Comparison of ENCODE assay signal across 8 cellular contexts in the genomic region with DNA sequence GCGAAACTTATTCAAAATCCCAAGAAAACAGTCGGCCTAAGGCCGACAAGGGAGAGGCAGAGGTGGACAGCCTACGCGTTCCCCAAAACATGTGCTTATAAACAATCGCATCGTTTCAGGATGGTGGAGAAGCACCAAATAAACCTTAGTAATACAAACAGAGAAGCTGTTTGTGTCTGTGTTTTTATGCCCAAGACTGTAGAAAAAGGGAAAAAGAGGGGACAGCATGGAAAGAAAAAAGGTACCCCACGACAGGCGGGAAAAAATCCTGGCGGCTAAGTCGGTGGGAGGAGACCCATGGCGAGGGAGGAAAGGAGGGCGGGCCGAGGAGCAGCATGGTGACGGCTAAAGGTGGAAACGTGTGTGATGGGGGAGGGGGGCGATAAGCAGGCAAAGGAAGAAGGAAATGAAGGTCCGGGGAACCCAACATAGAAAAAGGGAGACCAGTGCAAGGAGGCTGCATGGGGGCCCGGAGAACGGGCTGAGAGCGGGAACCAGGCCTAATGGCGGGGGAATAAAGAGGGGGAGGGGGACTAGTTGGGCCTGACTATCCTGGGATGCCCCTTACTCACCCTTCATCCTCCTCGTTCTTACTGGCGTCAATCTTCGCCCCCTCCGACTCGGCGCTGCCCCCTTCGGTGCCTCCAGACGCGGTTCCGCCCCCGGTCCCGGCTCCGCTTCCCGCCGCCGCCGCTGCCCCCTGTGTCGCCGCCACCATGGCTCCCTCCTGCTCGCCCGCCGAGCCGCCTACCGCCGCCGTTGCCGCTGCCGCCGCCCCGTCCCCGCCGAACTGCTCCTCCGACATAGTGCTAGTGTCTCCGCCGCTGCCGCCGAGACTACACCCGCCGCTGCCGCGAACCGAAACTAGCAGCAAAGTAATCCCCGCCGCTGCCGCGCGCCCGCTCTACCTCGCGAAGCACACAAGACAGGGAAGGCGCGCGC. TPM values are rescaled to one million over a fixed set of nuclear protein-coding genes. Genes with fewer than 3 reads are reported as not detected.
DNase-seq lines count a peak whose midpoint lies in the region; ATAC-seq and TF ChIP-seq lines count a peak whose summit lies in the region.

No MANE protein-coding gene starts in this region.

- TF ChIP-seq RAD21 in Ishikawa (IDR thresholded peaks at IDR 0.05; ENCODE audit: low read depth), result no peak

- ATAC-seq in GM21717 (IDR thresholded peaks at IDR 0.05; ENCODE audit: unreplicated experiment), result peak; percentile 27
- ATAC-seq in stimulated activated naive CD8-positive, alpha-beta T cell treated with anti-CD3 and anti-CD28 coated beads, Interleukin-15, amount 100 ng/mL, for 72 hours, result peak; percentile 37

- intact Hi-C loops in activated T-helper 2 cell treated with anti-CD3 and anti-CD28 coated beads, Interferon-gamma antibody, Interleukin-2, Interleukin-4, amounts not matched to agents 10 μg/mL and 5 μg/mL and 100 μg/mL, durations not matched to agents 14 hours and 24 hours and 36 hours (cut with micrococcal nuclease), result loop anchor here (5.0 kb wide), 1 partner anchor 1084 kb away; the partner anchor contains the start of genes HELQ and MRPS18C

- no peak for TF ChIP-seq EP300 in Ishikawa (IDR thresholded peaks at IDR 0.05; ENCODE audit: borderline replicate concordance)

- no peaks in the 10 kb centered on the region for H3K9me3 Mint-ChIP-seq in activated T-helper 2 cell treated with anti-CD3 and anti-CD28 coated beads, Interferon-gamma antibody, Interleukin-2, Interleukin-4, amounts not matched to agents 10 μg/mL and 5 μg/mL and 100 μg/mL, durations not matched to agents 14 hours and 24 hours and 36 hours
- H3K9me3 Mint-ChIP-seq in neural crest cell, result no peaks in the 10 kb centered on the region
- no peaks in the 10 kb centered on the region for H3K9me3 Mint-ChIP-seq in stimulated activated naive CD8-positive, alpha-beta T cell treated with anti-CD3 and anti-CD28 coated beads, Interleukin-15, amount 100 ng/mL, for 72 hours

- peaks cover 32% of the 10 kb centered on the region for H3K4me1 Mint-ChIP-seq in activated T-helper 2 cell treated with anti-CD3 and anti-CD28 coated beads, Interferon-gamma antibody, Interleukin-2, Interleukin-4, amounts not matched to agents 10 μg/mL and 5 μg/mL and 100 μg/mL, durations not matched to agents 14 hours and 24 hours and 36 hours (ENCODE audit: low read depth)
- peaks cover 54% of the 10 kb centered on the region for H3K4me1 Mint-ChIP-seq in neural crest cell
- H3K4me1 Mint-ChIP-seq in stimulated activated naive CD8-positive, alpha-beta T cell treated with anti-CD3 and anti-CD28 coated beads, Interleukin-15, amount 100 ng/mL, for 72 hours, result peaks cover 42% of the 10 kb centered on the region

- no peaks in the 10 kb centered on the region for H3K27me3 Mint-ChIP-seq in activated T-helper 2 cell treated with anti-CD3 and anti-CD28 coated beads, Interferon-gamma antibody, Interleukin-2, Interleukin-4, amounts not matched to agents 10 μg/mL and 5 μg/mL and 100 μg/mL, durations not matched to agents 14 hours and 24 hours and 36 hours (ENCODE audit: low read depth)
- H3K27me3 Mint-ChIP-seq in neural crest cell (ENCODE audit: low read depth), result peaks cover 8% of the 10 kb centered on the region
- H3K27me3 Mint-ChIP-seq in stimulated activated naive CD8-positive, alpha-beta T cell treated with anti-CD3 and anti-CD28 coated beads, Interleukin-15, amount 100 ng/mL, for 72 hours, result no peaks in the 10 kb centered on the region

- peaks cover 69% of the 10 kb centered on the region for H3K36me3 Mint-ChIP-seq in activated T-helper 2 cell treated with anti-CD3 and anti-CD28 coated beads, Interferon-gamma antibody, Interleukin-2, Interleukin-4, amounts not matched to agents 10 μg/mL and 5 μg/mL and 100 μg/mL, durations not matched to agents 14 hours and 24 hours and 36 hours (ENCODE audit: low read depth)
- H3K36me3 Mint-ChIP-seq in neural crest cell (ENCODE audit: low read depth), result peaks cover 39% of the 10 kb centered on the region

- peak overlapping the region; percentile 95 for H3K4me3 Mint-ChIP-seq in activated T-helper 2 cell treated with anti-CD3 and anti-CD28 coated beads, Interferon-gamma antibody, Interleukin-2, Interleukin-4, amounts not matched to agents 10 μg/mL and 5 μg/mL and 100 μg/mL, durations not matched to agents 14 hours and 24 hours and 36 hours (ENCODE audit: low read depth)
- H3K4me3 Mint-ChIP-seq in neural crest cell, result peak overlapping the region; percentile 98
- peak overlapping the region; percentile 90 to 92 for H3K4me3 Mint-ChIP-seq in stimulated activated naive CD8-positive, alpha-beta T cell treated with anti-CD3 and anti-CD28 coated beads, Interleukin-15, amount 100 ng/mL, for 72 hours

- DNase-seq in DMS53 (lab: John Stamatoyannopoulos, UW) (peak; percentile 91), RKO (ENCODE audit: low spot score) (peak; percentile 89), fibroblast of the conjunctiva (ENCODE audit: low read depth) (peak; percentile 30), neural crest cell (ENCODE audit: low read depth, low spot score) (peak; percentile 65)
- DNase-seq in activated T-helper 2 cell treated with anti-CD3 and anti-CD28 coated beads, Interferon-gamma antibody, Interleukin-2, Interleukin-4, amounts not matched to agents 10 μg/mL and 5 μg/mL and 100 μg/mL, durations not matched to agents 14 hours and 24 hours and 36 hours (ENCODE audit: low spot score), result peak; percentile 68
- DNase-seq in stimulated activated naive CD8-positive, alpha-beta T cell treated with anti-CD3 and anti-CD28 coated beads, Interleukin-15, amount 100 ng/mL, for 72 hours, result peak; percentile 61 to 77

- TF ChIP-seq CTCF in neural crest cell (conservative IDR thresholded peaks at IDR 0.05), result no peak

- H3K27ac Mint-ChIP-seq in activated T-helper 2 cell treated with anti-CD3 and anti-CD28 coated beads, Interferon-gamma antibody, Interleukin-2, Interleukin-4, amounts not matched to agents 10 μg/mL and 5 μg/mL and 100 μg/mL, durations not matched to agents 14 hours and 24 hours and 36 hours, result peak overlapping the region; percentile 96
- H3K27ac Mint-ChIP-seq in neural crest cell (ENCODE audit: unreplicated experiment), result peak overlapping the region; percentile 100
- H3K27ac Mint-ChIP-seq in stimulated activated naive CD8-positive, alpha-beta T cell treated with anti-CD3 and anti-CD28 coated beads, Interleukin-15, amount 100 ng/mL, for 72 hours, result peak overlapping the region; percentile 99 to 100

TF ChIP-seq in Ishikawa, 13 proteins besides CTCF, POLR2A, EP300 and RAD21 (continues in another document):
- TF ChIP-seq EGR1 (IDR thresholded peaks at IDR 0.05) (no peak), NFIC (IDR thresholded peaks at IDR 0.05) (0 out of 2 replicates have a peak, but pooled peaks have one; percentile 13), TCF12 (IDR thresholded peaks at IDR 0.05; ENCODE audit: low read depth) (no peak), CEBPB (IDR thresholded peaks at IDR 0.05) (no peak), TAF1 (IDR thresholded peaks at IDR 0.05; ENCODE audit: low read depth) (peak; percentile 23; the same call in 1 of the 2 replicates), REST (IDR thresholded peaks at IDR 0.05; ENCODE audit: low read depth) (no peak; the same call in 1 of the 2 replicates), FOXM1 (IDR thresholded peaks at IDR 0.05; ENCODE audit: borderline replicate concordance, low read depth) (no peak; the same call in 1 of the 2 replicates), ZBTB7A (IDR thresholded peaks at IDR 0.05; ENCODE audit: low read depth) (no peak), YY1 (IDR thresholded peaks at IDR 0.05; ENCODE audit: low read depth) (0 out of 2 replicates have a peak, but pooled peaks have one; percentile 17)
- TF ChIP-seq, protein P1, sequence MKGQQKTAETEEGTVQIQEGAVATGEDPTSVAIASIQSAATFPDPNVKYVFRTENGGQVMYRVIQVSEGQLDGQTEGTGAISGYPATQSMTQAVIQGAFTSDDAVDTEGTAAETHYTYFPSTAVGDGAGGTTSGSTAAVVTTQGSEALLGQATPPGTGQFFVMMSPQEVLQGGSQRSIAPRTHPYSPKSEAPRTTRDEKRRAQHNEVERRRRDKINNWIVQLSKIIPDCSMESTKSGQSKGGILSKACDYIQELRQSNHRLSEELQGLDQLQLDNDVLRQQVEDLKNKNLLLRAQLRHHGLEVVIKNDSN (IDR thresholded peaks at IDR 0.05), result 0 out of 2 replicates have a peak, but pooled peaks have one; percentile 2

RNA-seq across cellular contexts. Expression of gene HNRNPD, which starts 0.6 kb away (rescaled TPM):
- total RNA-seq in activated T-helper 2 cell treated with anti-CD3 and anti-CD28 coated beads, Interferon-gamma antibody, Interleukin-2, Interleukin-4, amounts not matched to agents 10 μg/mL and 5 μg/mL and 100 μg/mL, durations not matched to agents 14 hours and 24 hours and 36 hours, result 461 and 489 TPM in 2 replicates
- 610 and 642 TPM in 2 replicates for total RNA-seq in neural crest cell

RNA-seq across cellular contexts. Expression of gene HNRNPDL, which starts 57.1 kb away (rescaled TPM):
- 470 and 486 TPM in 2 replicates for total RNA-seq in activated T-helper 2 cell treated with anti-CD3 and anti-CD28 coated beads, Interferon-gamma antibody, Interleukin-2, Interleukin-4, amounts not matched to agents 10 μg/mL and 5 μg/mL and 100 μg/mL, durations not matched to agents 14 hours and 24 hours and 36 hours
- total RNA-seq in neural crest cell, result 582 and 603 TPM in 2 replicates

RNA-seq across cellular contexts. Expression of gene ENOPH1, which starts 57.2 kb away (rescaled TPM):
- 64.5 and 65.9 TPM in 2 replicates for total RNA-seq in activated T-helper 2 cell treated with anti-CD3 and anti-CD28 coated beads, Interferon-gamma antibody, Interleukin-2, Interleukin-4, amounts not matched to agents 10 μg/mL and 5 μg/mL and 100 μg/mL, durations not matched to agents 14 hours and 24 hours and 36 hours
- total RNA-seq in neural crest cell, result 52.8 and 53.3 TPM in 2 replicates

Comparison
In these comparisons a context has a peak if more than half of its experiments do, and no peak if none do; other contexts are left out.
1. Peak in every context shown above with its lines: DNase-seq and ATAC-seq.
2. DNase-seq: peak in every context shown above with its lines; median percentile 91 in DMS53; 89 in RKO; 69 in stimulated activated naive CD8-positive, alpha-beta T cell treated with anti-CD3 and anti-CD28 coated beads, Interleukin-15, amount 100 ng/mL, for 72 hours; 68 in activated T-helper 2 cell treated with anti-CD3 and anti-CD28 coated beads, Interferon-gamma antibody, Interleukin-2, Interleukin-4, amounts not matched to agents 10 μg/mL and 5 μg/mL and 100 μg/mL, durations not matched to agents 14 hours and 24 hours and 36 hours; 65 in neural crest cell; 30 in fibroblast of the conjunctiva.